Comparison of ENCODE assay signal across 10 cellular contexts in genomic region chr2:98761267-98761781, GRCh38. TPM values are rescaled to one million over a fixed set of nuclear protein-coding genes. Genes with fewer than 3 reads are reported as not detected.
DNase-seq lines count a peak whose midpoint lies in the region; ATAC-seq and TF ChIP-seq lines count a peak whose summit lies in the region.
"Had no signal": no experiment of that assay in that cellular context is flagged by ENCODE, and none has a peak within 500 bp of the region (broad histone marks: within the 10 kb centered on the region; RNA-seq: fewer than 3 reads in every experiment).

No MANE protein-coding gene starts in this region.

- H3K9ac ChIP-seq in DND-41 (ENCODE audit: low read depth, low read length): no peak overlapping the region

- intact Hi-C loops in activated CD8-positive, alpha-beta T cell treated with anti-CD3 and anti-CD28 coated beads for 36 hours (cut with micrococcal nuclease): no loop called here

- peak overlapping the region; percentile 39 for H3K4me3 Mint-ChIP-seq in activated CD8-positive, alpha-beta T cell treated with anti-CD3 and anti-CD28 coated beads for 36 hours
- H3K4me3 Mint-ChIP-seq in central memory CD8-positive, alpha-beta T cell: peak overlapping the region; percentile 30

- H3K4me1 ChIP-seq in DND-41 (ENCODE audit: insufficient read depth, low read length): peaks cover 83% of the 10 kb centered on the region

- H3K9me3 Mint-ChIP-seq in activated CD8-positive, alpha-beta T cell treated with anti-CD3 and anti-CD28 coated beads for 36 hours: no peaks in the 10 kb centered on the region
- H3K9me3 Mint-ChIP-seq in central memory CD8-positive, alpha-beta T cell: no peaks in the 10 kb centered on the region

- peaks cover 13% of the 10 kb centered on the region for H3K36me3 ChIP-seq in DND-41 (ENCODE audit: insufficient read depth, low read length)
- H3K36me3 ChIP-seq: right atrium auricular region had no signal

- peak overlapping the region; percentile 59 for H3K27ac Mint-ChIP-seq in activated CD8-positive, alpha-beta T cell treated with anti-CD3 and anti-CD28 coated beads for 36 hours
- H3K27ac Mint-ChIP-seq in central memory CD8-positive, alpha-beta T cell (ENCODE audit: low read depth): peak overlapping the region; percentile 58

- H2AFZ ChIP-seq in DND-41 (ENCODE audit: low read depth, low read length): no peak overlapping the region

- CTCF ChIA-PET in activated CD8-positive, alpha-beta T cell treated with anti-CD3 and anti-CD28 coated beads for 36 hours (lab: Charles Lee): interaction anchor here (0.7 kb wide), 1 partner anchor 112 kb away, joined by 3 read pairs; no protein-coding TSS in a partner anchor

- ATAC-seq in DND-41 (ENCODE audit: insufficient read depth, low read depth) (no peak), GM19397 (IDR thresholded peaks at IDR 0.05; ENCODE audit: unreplicated experiment) (no peak), HG03139 (IDR thresholded peaks at IDR 0.05; ENCODE audit: unreplicated experiment) (no peak)
- ATAC-seq in activated CD8-positive, alpha-beta T cell treated with anti-CD3 and anti-CD28 coated beads for 36 hours: peak; percentile 80
- ATAC-seq in central memory CD8-positive, alpha-beta T cell (replicated peaks; ENCODE audit: extremely low read depth, poor library complexity, severe bottlenecking): no peak

- DNase-seq in DND-41 (peak; percentile 44), amniotic stem cell (lab: John Stamatoyannopoulos, UW) (no peak), NCI-H2081 treated with DMSO at 0.1 percent for 48 hours (lab: John Stamatoyannopoulos, UW) (no peak)
- DNase-seq in activated CD8-positive, alpha-beta T cell treated with anti-CD3 and anti-CD28 coated beads for 36 hours: peak; percentile 91
- DNase-seq in central memory CD8-positive, alpha-beta T cell (ENCODE audit: low spot score in 2 of 2): no peak
- DNase-seq in stimulated activated CD4-positive, alpha-beta T cell treated with anti-CD3 and anti-CD28 coated beads, Interleukin-2, amount 100 ng/mL, for 4 hours (ENCODE audit: low read depth): peak; percentile 59
- DNase-seq: DMS53 had no signal

- POLR2A ChIA-PET in activated CD8-positive, alpha-beta T cell treated with anti-CD3 and anti-CD28 coated beads for 36 hours (lab: Charles Lee): interaction anchor here (0.6 to 1.0 kb wide), 4 partner anchors 10 to 112 kb away, joined by 3 to 7 read pairs (median 3); partner anchors contain the start of gene MGAT4A

- H3K36me3 Mint-ChIP-seq in activated CD8-positive, alpha-beta T cell treated with anti-CD3 and anti-CD28 coated beads for 36 hours (ENCODE audit: low read depth): no peaks in the 10 kb centered on the region
- peaks cover 5% of the 10 kb centered on the region for H3K36me3 Mint-ChIP-seq in central memory CD8-positive, alpha-beta T cell (ENCODE audit: insufficient read depth)

- no peaks in the 10 kb centered on the region for H3K27me3 ChIP-seq in DND-41 (ENCODE audit: insufficient read depth, low read length, poor library complexity)
- H3K27me3 ChIP-seq: right atrium auricular region had no signal

- no peak overlapping the region for H3K4me3 ChIP-seq in DND-41 (ENCODE audit: low read depth in 1 of 2, low read length in 2 of 2)
- H3K4me3 ChIP-seq: right atrium auricular region had no signal

- no peaks in the 10 kb centered on the region for H3K27me3 Mint-ChIP-seq in activated CD8-positive, alpha-beta T cell treated with anti-CD3 and anti-CD28 coated beads for 36 hours
- no peaks in the 10 kb centered on the region for H3K27me3 Mint-ChIP-seq in central memory CD8-positive, alpha-beta T cell

- no peak overlapping the region for H3K4me2 ChIP-seq in DND-41 (ENCODE audit: insufficient read depth, low read length)

- TF ChIP-seq CTCF in DND-41 (IDR thresholded peaks at IDR 0.05; ENCODE audit: borderline replicate concordance, extremely low read depth, low read length, poor library complexity, severe bottlenecking): no peak
- TF ChIP-seq CTCF in activated CD8-positive, alpha-beta T cell treated with anti-CD3 and anti-CD28 coated beads for 36 hours (IDR thresholded peaks at IDR 0.05): no peak

- no peaks in the 10 kb centered on the region for H3K79me2 ChIP-seq in DND-41 (ENCODE audit: insufficient read depth, low read length)

- peak overlapping the region; percentile 66 for H3K27ac ChIP-seq in DND-41 (ENCODE audit: low read length)
- H3K27ac ChIP-seq: right atrium auricular region had no signal

- no peaks in the 10 kb centered on the region for H4K20me1 ChIP-seq in DND-41 (ENCODE audit: insufficient read depth, low read length)

- H3K9me3 ChIP-seq in DND-41 (ENCODE audit: insufficient read depth, low read length, severe bottlenecking): no peaks in the 10 kb centered on the region
- H3K9me3 ChIP-seq: right atrium auricular region had no signal

- peaks cover 62% of the 10 kb centered on the region for H3K4me1 Mint-ChIP-seq in activated CD8-positive, alpha-beta T cell treated with anti-CD3 and anti-CD28 coated beads for 36 hours (ENCODE audit: low read depth)
- peaks cover 65% of the 10 kb centered on the region for H3K4me1 Mint-ChIP-seq in central memory CD8-positive, alpha-beta T cell

RNA-seq across cellular contexts. Expression of gene MGAT4A, which starts 30.4 kb away (rescaled TPM):
- 10 to 100 TPM; 57.6 to 59.0 TPM for total RNA-seq in activated CD8-positive, alpha-beta T cell treated with anti-CD3 and anti-CD28 coated beads for 36 hours

Comparison
In these comparisons a context has a peak if more than half of its experiments do, and no peak if none do; other contexts are left out.
1. DNase-seq: peak in DND-41 (single experiment), activated CD8-positive, alpha-beta T cell treated with anti-CD3 and anti-CD28 coated beads for 36 hours (single experiment) and stimulated activated CD4-positive, alpha-beta T cell treated with anti-CD3 and anti-CD28 coated beads, Interleukin-2, amount 100 ng/mL, for 4 hours (single experiment); none in central memory CD8-positive, alpha-beta T cell (0 of 2), amniotic stem cell (single experiment) and NCI-H2081 treated with DMSO at 0.1 percent for 48 hours (single experiment).